In the genomic region with DNA sequence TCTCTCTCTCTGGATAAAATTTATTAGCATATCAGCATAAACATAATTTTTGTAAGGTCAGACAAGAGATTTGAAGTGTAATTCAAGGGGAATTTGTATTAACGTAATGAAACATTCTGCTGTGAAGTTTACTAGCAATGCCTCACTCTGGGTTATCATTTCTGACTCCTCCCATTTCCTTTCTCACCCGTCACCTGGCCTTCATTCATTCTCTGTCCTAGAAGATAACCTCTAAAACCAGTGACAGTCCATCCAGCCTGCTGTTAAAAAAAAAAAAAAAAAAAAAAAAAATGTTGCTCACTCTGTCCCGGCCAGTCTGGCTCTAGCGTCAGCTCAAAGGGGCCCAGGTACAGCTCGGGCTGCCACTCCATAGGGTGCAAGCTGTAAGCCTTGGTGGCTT, we compare ENCODE assay signal across 9 cellular contexts. TPM values are rescaled to one million over a fixed set of nuclear protein-coding genes. Genes with fewer than 3 reads are reported as not detected.
A peak's percentile ranks its signal among the peaks of the same experiment; 100 is the strongest.
DNase-seq lines count a peak whose midpoint lies in the region; ATAC-seq, FAIRE-seq and TF ChIP-seq lines count a peak whose summit lies in the region.
"Had no signal": no experiment of that assay in that cellular context is flagged by ENCODE, and none has a peak within 500 bp of the region (broad histone marks: within the 10 kb centered on the region; RNA-seq: fewer than 3 reads in every experiment).

No MANE protein-coding gene starts in this region.

- H3K79me2 ChIP-seq in GM12878 (ENCODE audit: control insufficient read depth, insufficient read depth, low read length), result peaks cover 1% of the 10 kb centered on the region

- no peak for TF ChIP-seq CTCF in GM12878 (IDR thresholded peaks at IDR 0.05 in 2 of 3, conservative IDR thresholded peaks at IDR 0.05 in 1 of 3; ENCODE audit: control insufficient read depth in 2 of 3, extremely low read depth in 1 of 3, insufficient read depth in 1 of 3, low read depth in 3 of 3, low read length in 3 of 3)

- peaks cover 36% of the 10 kb centered on the region for H3K4me1 ChIP-seq in GM12878 (ENCODE audit: control insufficient read depth, insufficient read depth, low read length)
- peaks cover 6 to 9% of the 10 kb centered on the region in 2 donors for H3K4me1 ChIP-seq in small intestine (ENCODE audit: control insufficient read depth in 2 of 2, insufficient read depth in 1 of 2, low read depth in 1 of 2, low read length in 1 of 2)

- no peaks in the 10 kb centered on the region for H4K20me1 ChIP-seq in GM12878 (ENCODE audit: control insufficient read depth, insufficient read depth)

- peak; percentile 18 for DNase-seq in stimulated activated CD4-positive, alpha-beta T cell treated with anti-CD3 and anti-CD28 coated beads, Interleukin-15, amount 100 ng/mL, for 24 hours
- no peak for DNase-seq in stimulated activated CD4-positive, alpha-beta T cell treated with anti-CD3 and anti-CD28 coated beads, Interleukin-1b, Interleukin-23, amount 100 ng/mL, for 48 hours
- DNase-seq in GM12878 (ENCODE audit: low read depth, low spot score) (no peak), small intestine (peak; percentile 36), RCC 7860 (ENCODE audit: low spot score) (no peak), AG20443 (ENCODE audit: low spot score) (no peak), H54 (ENCODE audit: insufficient read length, low spot score) (no peak)
- DNase-seq: right cardiac atrium had no signal

- ATAC-seq in HG03175 (IDR thresholded peaks at IDR 0.05; ENCODE audit: unreplicated experiment) (peak; percentile 64), GM12878 (peak; percentile 69)

- no peak for TF ChIP-seq RAD21 in GM12878 (IDR thresholded peaks at IDR 0.05; ENCODE audit: insufficient read depth, low read depth, low read length)

- H3K9me3 ChIP-seq in GM12878 (replicated peaks; ENCODE audit: control insufficient read depth, insufficient read depth, low read length) (no peaks in the 10 kb centered on the region; the same call in 2 of the 3 replicates), small intestine (ENCODE audit: control insufficient read depth, low read depth) (no peaks in the 10 kb centered on the region)

- peak overlapping the region; percentile 82 for H3K9ac ChIP-seq in GM12878 (ENCODE audit: control insufficient read depth, insufficient read depth, low read length)

- H3K36me3 ChIP-seq in GM12878 (ENCODE audit: control insufficient read depth in 2 of 2, insufficient read depth in 2 of 2, low read length in 1 of 2) (no peaks in the 10 kb centered on the region), small intestine (ENCODE audit: control insufficient read depth in 2 of 2, insufficient read depth in 2 of 2, low read length in 2 of 2) (no peaks in the 10 kb centered on the region)

- BruUV-seq in GM12878 (replicated peaks; lab: Mats Ljungman, UMichigan), result no TSS peak

- CTCF ChIA-PET in GM12878 (lab: Yijun Ruan, JAX), result interaction anchor here (1.3 to 1.6 kb wide), 2 partner anchors 83 to 97 kb away, joined by 3 to 4 read pairs; no protein-coding TSS in a partner anchor

- SMC1A ChIA-PET in GM12878 (lab: Charles Lee; ENCODE audit: uncharacterized antibody, unreplicated experiment), result interaction anchor here (0.9 to 1.8 kb wide), 5 partner anchors 10 to 92 kb away, joined by 3 to 8 read pairs (median 3); no protein-coding TSS in a partner anchor

- peak overlapping the region; percentile 94 for H3K27ac ChIP-seq in GM12878 (ENCODE audit: control insufficient read depth, insufficient read depth)
- no peak overlapping the region for H3K27ac ChIP-seq in small intestine (ENCODE audit: low read depth in 1 of 2, low read length in 1 of 2)

- 57% methylated on average over 5 of the region's 5 CpGs for WGBS in GM12878 (ENCODE audit: insufficient coverage, insufficient replicate concordance, low lambda C conversion rate, missing lambda C conversion rate)
- WGBS in small intestine, 3 donors, result 57 to 64% (median 60%) methylated on average over 5 of the region's 5 CpGs

- in situ Hi-C loops in GM12878 (cut with MboI), result no loop called here

- no peak for TF ChIP-seq POLR2A in GM12878 (IDR thresholded peaks at IDR 0.05; ENCODE audit: low read depth, low read length)
- TF ChIP-seq POLR2A in H54 (IDR thresholded peaks at IDR 0.05; ENCODE audit: low read depth, low read length), result no peak

- RAD21 ChIA-PET in GM12878 (lab: Charles Lee; ENCODE audit: unreplicated experiment), result interaction anchor here (0.7 to 1.7 kb wide), 5 partner anchors 12 to 112 kb away, joined by 3 to 12 read pairs (median 4); no protein-coding TSS in a partner anchor

- H3K27me3 ChIP-seq in GM12878 (replicated peaks in 1 of 2; ENCODE audit: control insufficient read depth in 2 of 2, insufficient read depth in 2 of 2, low read length in 1 of 2), result no peaks in the 10 kb centered on the region
- H3K27me3 ChIP-seq in small intestine (ENCODE audit: control insufficient read depth in 2 of 2, insufficient read depth in 2 of 2, low read length in 2 of 2), result no peaks in the 10 kb centered on the region

- TF ChIP-seq EP300 in GM12878 (IDR thresholded peaks at IDR 0.05; ENCODE audit: borderline replicate concordance in 1 of 2, control insufficient read depth in 1 of 2, low read depth in 2 of 2, low read length in 2 of 2), result no peak

- FAIRE-seq in GM12878 (lab: Jason Lieb, UNC) (no peak), small intestine (lab: Jason Lieb, UNC) (no peak), RCC 7860 (lab: Jason Lieb, UNC) (no peak), H54 (lab: Jason Lieb, UNC) (no peak)

- intact Hi-C loops in GM12878 (cut with micrococcal nuclease; ENCODE audit: unreplicated experiment), result no loop called here

- peak overlapping the region; percentile 82; the same call in 1 of the 2 replicates for H2AFZ ChIP-seq in GM12878 (ENCODE audit: control insufficient read depth, low read depth, low read length)

- POLR2A ChIA-PET in GM12878 (lab: Charles Lee), result interaction anchor here (1.0 to 1.2 kb wide), 2 partner anchors 9 to 11 kb away, joined by 3 to 5 read pairs; no protein-coding TSS in a partner anchor

- H3K4me2 ChIP-seq in GM12878 (ENCODE audit: control insufficient read depth, insufficient read depth), result peak overlapping the region; percentile 98

- peak overlapping the region; percentile 51; the same call in 1 of the 2 replicates for H3K4me3 ChIP-seq in GM12878
- no peak overlapping the region for H3K4me3 ChIP-seq in small intestine (ENCODE audit: low read depth in 1 of 2, low read length in 2 of 2)

TF ChIP-seq in GM12878, 131 proteins besides CTCF, POLR2A, EP300 and RAD21:
- TF ChIP-seq ZNF384 (IDR thresholded peaks at IDR 0.05; ENCODE audit: borderline replicate concordance, low read depth, low read length), result peak; percentile 59; the same call in 1 of the 2 replicates
- TF ChIP-seq, protein P1, sequence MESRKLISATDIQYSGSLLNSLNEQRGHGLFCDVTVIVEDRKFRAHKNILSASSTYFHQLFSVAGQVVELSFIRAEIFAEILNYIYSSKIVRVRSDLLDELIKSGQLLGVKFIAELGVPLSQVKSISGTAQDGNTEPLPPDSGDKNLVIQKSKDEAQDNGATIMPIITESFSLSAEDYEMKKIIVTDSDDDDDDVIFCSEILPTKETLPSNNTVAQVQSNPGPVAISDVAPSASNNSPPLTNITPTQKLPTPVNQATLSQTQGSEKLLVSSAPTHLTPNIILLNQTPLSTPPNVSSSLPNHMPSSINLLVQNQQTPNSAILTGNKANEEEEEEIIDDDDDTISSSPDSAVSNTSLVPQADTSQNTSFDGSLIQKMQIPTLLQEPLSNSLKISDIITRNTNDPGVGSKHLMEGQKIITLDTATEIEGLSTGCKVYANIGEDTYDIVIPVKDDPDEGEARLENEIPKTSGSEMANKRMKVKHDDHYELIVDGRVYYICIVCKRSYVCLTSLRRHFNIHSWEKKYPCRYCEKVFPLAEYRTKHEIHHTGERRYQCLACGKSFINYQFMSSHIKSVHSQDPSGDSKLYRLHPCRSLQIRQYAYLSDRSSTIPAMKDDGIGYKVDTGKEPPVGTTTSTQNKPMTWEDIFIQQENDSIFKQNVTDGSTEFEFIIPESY (IDR thresholded peaks at IDR 0.05), result no peak

RNA-seq across cellular contexts. Expression of a gene that starts 27.2 kb away (rescaled TPM):
- total RNA-seq in GM12878 (2013; cell fraction: nucleolus; rRNA removed), result 31.9 and 35.1 TPM in 2 replicates
- total RNA-seq in GM12878 (2014; rRNA removed) (7.9 and 9.1 TPM in 2 replicates), GM12878 (2014; rRNA removed; fragmentation: Illumina TruSeq; extraction: Trizol) (7.0 and 7.5 TPM in 2 replicates), GM12878 (2021) (8.1 and 8.2 TPM in 2 replicates)
- polyA plus RNA-seq in GM12878 (2011; ENCODE audit: low read depth), result 1.9 TPM
- polyA plus RNA-seq in GM12878 (2011; rRNA removed) (21.5 and 26.9 TPM in 2 replicates), GM12878 (2014; fragmentation: Illumina TruSeq; extraction: Trizol) (8.8 and 10.1 TPM in 2 replicates), GM12878 (2014; fragmentation: Nextera tagmentation; extraction: Ambion mirVana) (1 to 10 TPM; 1.9 to 2.7 TPM), GM12878 (2014; rRNA removed) (5.3 and 5.9 TPM in 2 replicates), GM12878 (2016; fragmentation: Nextera tagmentation; extraction: Ambion mirVana) (1 to 10 TPM; 8.6 to 9.0 TPM), small intestine (10 to 100 TPM; 13.7 to 24.4 (median 16.5) TPM)
- 11.3 and 11.6 TPM in 2 replicates for polyA plus RNA-seq in GM12878 (2011; cell fraction: cytosol; rRNA removed)
- 18.2 and 18.7 TPM in 2 replicates for polyA plus RNA-seq in GM12878 (2011; cell fraction: nucleus; rRNA removed)
- polyA plus RNA-seq in GM12878 (2012), result 2.0 and 3.6 TPM in 2 replicates
- polyA minus RNA-seq in GM12878 (2011; rRNA and poly(A)+ RNA removed), result 9.3 and 9.9 TPM in 2 replicates
- 4.4 and 6.7 TPM in 2 replicates for polyA minus RNA-seq in GM12878 (2011; cell fraction: cytosol; rRNA and poly(A)+ RNA removed)
- 15.0 and 22.2 TPM in 2 replicates for polyA minus RNA-seq in GM12878 (2011; cell fraction: nucleus; rRNA and poly(A)+ RNA removed)

Comparison
In these comparisons a context has a peak if more than half of its experiments do, and no peak if none do; other contexts are left out.
1. DNase-seq: peak in stimulated activated CD4-positive, alpha-beta T cell treated with anti-CD3 and anti-CD28 coated beads, Interleukin-15, amount 100 ng/mL, for 24 hours (single experiment) and small intestine (single experiment); none in stimulated activated CD4-positive, alpha-beta T cell treated with anti-CD3 and anti-CD28 coated beads, Interleukin-1b, Interleukin-23, amount 100 ng/mL, for 48 hours (single experiment), GM12878 (single experiment), RCC 7860 (single experiment), AG20443 (single experiment) and H54 (single experiment).